Comparison of ENCODE assay signal across 1 cellular context in the genomic region with DNA sequence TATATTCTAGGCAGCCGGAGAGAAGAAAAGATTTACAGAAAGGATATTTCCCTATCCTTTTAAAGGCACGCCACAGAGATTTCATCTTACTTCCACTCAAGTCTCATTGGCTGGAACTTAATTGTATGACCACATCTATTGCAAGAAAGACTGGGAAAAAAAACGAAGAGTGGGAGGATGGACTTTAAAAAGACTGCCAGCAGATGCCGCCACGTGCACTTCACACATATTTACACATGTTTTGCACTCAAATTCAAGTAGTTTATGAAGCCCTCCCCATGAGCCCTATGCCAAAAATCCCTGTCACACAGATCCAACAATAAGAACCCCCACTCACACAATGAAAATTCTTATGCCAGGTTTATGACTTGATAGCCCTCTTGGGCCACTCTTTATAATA.
TF ChIP-seq lines count a peak whose summit lies in the region.

No MANE protein-coding gene starts in this region.

TF ChIP-seq in endothelial cell of umbilical vein, 7 proteins besides CTCF, POLR2A, EP300 and RAD21:
- TF ChIP-seq FOS (IDR thresholded peaks at IDR 0.05; ENCODE audit: borderline replicate concordance, insufficient read depth, low read length): no peak
- no peak for TF ChIP-seq JUN (IDR thresholded peaks at IDR 0.05; ENCODE audit: borderline replicate concordance, insufficient read depth, insufficient read length, low read depth)
